Comparison of ENCODE assay signal across 8 cellular contexts in genomic region chr10:104333037-104333727, GRCh38. TPM values are rescaled to one million over a fixed set of nuclear protein-coding genes. Genes with fewer than 3 reads are reported as not detected.
DNase-seq lines count a peak whose midpoint lies in the region; ATAC-seq and TF ChIP-seq lines count a peak whose summit lies in the region.

No MANE protein-coding gene starts in this region.

- TF ChIP-seq CTCF in CD8-positive, alpha-beta T cell (IDR thresholded peaks at IDR 0.05) = no peak
- TF ChIP-seq CTCF in esophagus muscularis mucosa (IDR thresholded peaks at IDR 0.05) = no peak
- TF ChIP-seq CTCF in spleen (IDR thresholded peaks at IDR 0.05 in 8 of 11, conservative IDR thresholded peaks at IDR 0.05 in 3 of 11) = no peak

- TF ChIP-seq POLR2A in esophagus muscularis mucosa (IDR thresholded peaks at IDR 0.05; ENCODE audit: low read depth) (no peak), spleen (IDR thresholded peaks at IDR 0.05) (no peak)

- WGBS in esophagus muscularis mucosa = 70% methylated on average over 12 of the region's 13 CpGs
- 76 to 86% (median 81%) methylated on average over 12 to 13 of the region's 13 CpGs for WGBS in spleen, 5 donors

- no peaks in the 10 kb centered on the region for H3K9me3 ChIP-seq in CD8-positive, alpha-beta T cell (ENCODE audit: low read length)
- H3K9me3 ChIP-seq in esophagus muscularis mucosa (no peaks in the 10 kb centered on the region), spleen (no peaks in the 10 kb centered on the region)

- peaks cover 88% of the 10 kb centered on the region for H3K4me1 Mint-ChIP-seq in CD8-positive, alpha-beta T cell (ENCODE audit: low read depth)

- intact Hi-C loops in CD8-positive, alpha-beta T cell (cut with DNase I, micrococcal nuclease) = loop anchor here in 1 of 2 experiments (10.0 kb wide), 1 partner anchor 418 kb away; the partner anchor contains the start of gene STN1
- intact Hi-C loops in esophagus muscularis mucosa (cut with DNase I) = no loop called here
- intact Hi-C loops in spleen (cut with DNase I; ENCODE audit: low total_unique reads) = no loop called here

- H3K27ac ChIP-seq in CD8-positive, alpha-beta T cell (ENCODE audit: low read depth, low read length) = peak overlapping the region; percentile 60
- H3K27ac ChIP-seq in esophagus muscularis mucosa (replicated peaks in 1 of 4) = peak overlapping the region; percentile 97 to 100 (median 98)
- peak overlapping the region in 7 of 8 donors; percentile 3 to 100 (median 98) for H3K27ac ChIP-seq in spleen

- CTCF ChIA-PET in CD8-positive, alpha-beta T cell (lab: Charles Lee) = interaction anchor here (4.2 to 7.3 kb wide), 3 partner anchors 17 to 41 kb away, joined by 30 to 87 read pairs (median 62); no protein-coding TSS in a partner anchor

- peaks cover 31% of the 10 kb centered on the region for H3K36me3 Mint-ChIP-seq in CD8-positive, alpha-beta T cell

- no peaks in the 10 kb centered on the region for H3K9me3 Mint-ChIP-seq in CD8-positive, alpha-beta T cell

- H3K4me1 ChIP-seq in CD8-positive, alpha-beta T cell (ENCODE audit: insufficient read depth, low read length) = peaks cover 83% of the 10 kb centered on the region
- H3K4me1 ChIP-seq in esophagus muscularis mucosa (peaks cover 83 to 91% (median 87%) of the 10 kb centered on the region in 4 donors), spleen (peaks cover 70 to 95% (median 89%) of the 10 kb centered on the region in 6 donors)

- H3K36me3 ChIP-seq in CD8-positive, alpha-beta T cell (ENCODE audit: insufficient read depth, low read length) = no peaks in the 10 kb centered on the region
- H3K36me3 ChIP-seq in esophagus muscularis mucosa (peaks cover 0 to 21% (median 3%) of the 10 kb centered on the region in 4 donors), spleen (peaks cover 0 to 37% (median 0%) of the 10 kb centered on the region in 6 donors)

- H3K27me3 ChIP-seq in CD8-positive, alpha-beta T cell (ENCODE audit: insufficient read depth, low read length) = no peaks in the 10 kb centered on the region
- no peaks in the 10 kb centered on the region for H3K27me3 ChIP-seq in esophagus muscularis mucosa
- no peaks in the 10 kb centered on the region for H3K27me3 ChIP-seq in spleen (replicated peaks in 1 of 7)

- ATAC-seq in CD8-positive, alpha-beta T cell = peak; percentile 48
- ATAC-seq in HG03139 (IDR thresholded peaks at IDR 0.05; ENCODE audit: unreplicated experiment) (no peak), HG03520 (IDR thresholded peaks at IDR 0.05; ENCODE audit: unreplicated experiment) (no peak)

- H3K4me3 ChIP-seq in CD8-positive, alpha-beta T cell (ENCODE audit: low read depth, low read length) = peak overlapping the region; percentile 9
- no peak overlapping the region for H3K4me3 ChIP-seq in esophagus muscularis mucosa
- peak overlapping the region in 1 of 8 donors; percentile 15 for H3K4me3 ChIP-seq in spleen

- POLR2A ChIA-PET in CD8-positive, alpha-beta T cell (lab: Charles Lee) = interaction anchor here (0.6 to 1.3 kb wide), 2 partner anchors 20 to 1766 kb away, joined by 3 read pairs; partner anchors contain the start of gene CFAP58

- TF ChIP-seq EP300 in esophagus muscularis mucosa (IDR thresholded peaks at IDR 0.05) = no peak

- DNase-seq in CD8-positive, alpha-beta T cell = peak; percentile 48 to 95 (median 72)
- DNase-seq in activated CD8-positive, alpha-beta memory T cell treated with anti-CD3 and anti-CD28 coated beads, Interleukin-2, amount 50 U/mL, for 4 hours = peak; percentile 85
- DNase-seq in esophagus muscularis mucosa (ENCODE audit: extremely low spot score) (no peak), spleen (peak; percentile 77), NCI-H146 (lab: John Stamatoyannopoulos, UW) (no peak), NOMO-1 treated with dmso at 0.1 percent for 144 hours (lab: John Stamatoyannopoulos, UW; ENCODE audit: unreplicated experiment) (no peak)

- peak overlapping the region; percentile 71 for H3K4me3 Mint-ChIP-seq in CD8-positive, alpha-beta T cell

- peak overlapping the region; percentile 94 for H3K27ac Mint-ChIP-seq in CD8-positive, alpha-beta T cell

- H3K27me3 Mint-ChIP-seq in CD8-positive, alpha-beta T cell (ENCODE audit: low read depth) = no peaks in the 10 kb centered on the region

RNA-seq across cellular contexts. Expression of gene ITPRIP, which starts 5.1 kb away (rescaled TPM):
- 100 to 1,000 TPM; 212 to 214 TPM for total RNA-seq in CD8-positive, alpha-beta T cell
- total RNA-seq in esophagus muscularis mucosa = 10 to 100 TPM; 18.7 to 56.0 (median 39.9) TPM
- 10 to 100 TPM; 21.6 to 37.8 (median 32.3) TPM for total RNA-seq in spleen
- 1 to 10 TPM; 7.2 to 9.5 (median 8.5) TPM for polyA plus RNA-seq in spleen

RNA-seq across cellular contexts. Expression of gene CFAP58, which starts 20.5 kb away (rescaled TPM):
- total RNA-seq in CD8-positive, alpha-beta T cell = not detected
- total RNA-seq in esophagus muscularis mucosa (1 to 10 TPM in 2 of 4 donors, under 1 TPM in 2; 0.71 to 1.6 (median 1.0) TPM), spleen (1 to 10 TPM in 1 of 7 donors, under 1 TPM in 5, not detected in 1; 0.37 to 1.4 (median 0.46) TPM)
- under 1 TPM; 0.10 to 0.36 (median 0.15) TPM for polyA plus RNA-seq in spleen

Comparison
In these comparisons a context has a peak if more than half of its experiments do, and no peak if none do; other contexts are left out.
1. DNase-seq: peak in CD8-positive, alpha-beta T cell (7 of 7), activated CD8-positive, alpha-beta memory T cell treated with anti-CD3 and anti-CD28 coated beads, Interleukin-2, amount 50 U/mL, for 4 hours (single experiment) and spleen (single experiment); none in esophagus muscularis mucosa (single experiment), NCI-H146 (single experiment) and NOMO-1 treated with dmso at 0.1 percent for 144 hours (single experiment).
2. Peak in every context shown above with its lines, with median percentiles within 50 percentile points of each other: H3K27ac ChIP-seq.